Comparison of ENCODE assay signal across 8 cellular contexts in the genomic region with DNA sequence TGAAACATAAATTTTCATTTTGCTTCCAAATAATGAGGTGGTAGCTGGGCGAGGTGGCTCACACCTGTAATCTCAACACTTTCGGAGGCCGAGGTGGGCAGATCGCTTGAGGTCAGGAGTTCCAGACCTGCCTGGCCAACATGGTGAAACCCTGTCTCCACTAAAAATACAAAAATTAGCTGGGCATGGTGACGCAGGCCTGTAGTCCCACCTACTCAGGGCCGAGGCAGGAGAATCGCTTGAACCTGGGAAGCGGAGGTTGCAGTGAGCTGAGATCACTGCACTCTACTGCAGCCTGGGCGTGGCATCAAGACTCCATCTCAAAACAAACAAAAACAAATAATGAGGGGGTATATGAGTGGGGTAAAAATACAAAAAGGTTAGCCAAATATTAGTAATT. TPM values are rescaled to one million over a fixed set of nuclear protein-coding genes. Genes with fewer than 3 reads are reported as not detected.
A peak's percentile ranks its signal among the peaks of the same experiment; 100 is the strongest.
DNase-seq lines count a peak whose midpoint lies in the region; ATAC-seq and TF ChIP-seq lines count a peak whose summit lies in the region.
"Not testable (repeated sequence)": the region's sequence is repeated elsewhere in the genome, so short reads cannot be mapped to it uniquely, and the experiment has no call there.

No MANE protein-coding gene starts in this region.

- H3K27me3 Mint-ChIP-seq in activated T-helper 17 cell treated with anti-CD3 and anti-CD28 coated beads, Interleukin-2, amount 50 U/mL, for 72 hours; dendritic cell treated with granulocyte-macrophage colony-stimulating factor and Interleukin-4, amounts not matched to agents 40 ng/mL and 50 ng/mL, for 4 days; natural killer cell treated with Interleukin-12 subunit alpha and Interleukin-12 subunit beta and Interleukin-15 and Interleukin-18, amount 100 ng/mL, for 72 hours; stimulated activated naive CD8-positive, alpha-beta T cell treated with anti-CD3 and anti-CD28 coated beads, Interleukin-15, amount 100 ng/mL, for 72 hours: not testable (repeated sequence)

- H3K36me3 ChIP-seq in HUES48 (ENCODE audit: control insufficient read depth, insufficient read depth, low read length) = peaks cover 43% of the 10 kb centered on the region
- peaks cover 44% of the 10 kb centered on the region for H3K36me3 ChIP-seq in left ventricle myocardium inferior

- H3K9me3 Mint-ChIP-seq in activated T-helper 17 cell treated with anti-CD3 and anti-CD28 coated beads, Interleukin-2, amount 50 U/mL, for 72 hours; dendritic cell treated with granulocyte-macrophage colony-stimulating factor and Interleukin-4, amounts not matched to agents 40 ng/mL and 50 ng/mL, for 4 days; natural killer cell treated with Interleukin-12 subunit alpha and Interleukin-12 subunit beta and Interleukin-15 and Interleukin-18, amount 100 ng/mL, for 72 hours; stimulated activated naive CD8-positive, alpha-beta T cell treated with anti-CD3 and anti-CD28 coated beads, Interleukin-15, amount 100 ng/mL, for 72 hours: not testable (repeated sequence)

- DNase-seq in RKO (ENCODE audit: low spot score) = peak; percentile 38
- DNase-seq in left ventricle myocardium inferior; natural killer cell treated with Interleukin-12 subunit alpha and Interleukin-12 subunit beta and Interleukin-15 and Interleukin-18, amount 100 ng/mL, for 72 hours (ENCODE audit: low spot score); stimulated activated naive CD8-positive, alpha-beta T cell treated with anti-CD3 and anti-CD28 coated beads, Interleukin-15, amount 100 ng/mL, for 72 hours: not testable (repeated sequence)

- not testable (repeated sequence) for H3K36me3 Mint-ChIP-seq in activated T-helper 17 cell treated with anti-CD3 and anti-CD28 coated beads, Interleukin-2, amount 50 U/mL, for 72 hours (ENCODE audit: low read depth); natural killer cell treated with Interleukin-12 subunit alpha and Interleukin-12 subunit beta and Interleukin-15 and Interleukin-18, amount 100 ng/mL, for 72 hours
- H3K36me3 Mint-ChIP-seq in dendritic cell treated with granulocyte-macrophage colony-stimulating factor and Interleukin-4, amounts not matched to agents 40 ng/mL and 50 ng/mL, for 4 days (ENCODE audit: low read depth) = peaks cover 22% of the 10 kb centered on the region

- peak overlapping the region; percentile 91 for H3K4me3 ChIP-seq in HUES48 (ENCODE audit: low read depth, low read length)
- H3K4me3 ChIP-seq in left ventricle myocardium inferior = peak overlapping the region; percentile 84

- H3K9me3 ChIP-seq in HUES48 (ENCODE audit: control insufficient read depth, insufficient read depth, low read length); left ventricle myocardium inferior (replicated peaks): not testable (repeated sequence)

- TF ChIP-seq CTCF in C4-2B (conservative IDR thresholded peaks at IDR 0.05); left ventricle myocardium inferior (IDR thresholded peaks at IDR 0.05; ENCODE audit: borderline replicate concordance): not testable (repeated sequence)

- not testable (repeated sequence) for H3K27me3 ChIP-seq in HUES48 (ENCODE audit: control insufficient read depth, insufficient read depth, low read length); left ventricle myocardium inferior (ENCODE audit: low read depth)

- peak overlapping the region; percentile 98 for H3K27ac Mint-ChIP-seq in activated T-helper 17 cell treated with anti-CD3 and anti-CD28 coated beads, Interleukin-2, amount 50 U/mL, for 72 hours
- H3K27ac Mint-ChIP-seq in dendritic cell treated with granulocyte-macrophage colony-stimulating factor and Interleukin-4, amounts not matched to agents 40 ng/mL and 50 ng/mL, for 4 days = peak overlapping the region; percentile 93
- peak overlapping the region; percentile 93 to 97 for H3K27ac Mint-ChIP-seq in natural killer cell treated with Interleukin-12 subunit alpha and Interleukin-12 subunit beta and Interleukin-15 and Interleukin-18, amount 100 ng/mL, for 72 hours
- peak overlapping the region; percentile 37 to 97 for H3K27ac Mint-ChIP-seq in stimulated activated naive CD8-positive, alpha-beta T cell treated with anti-CD3 and anti-CD28 coated beads, Interleukin-15, amount 100 ng/mL, for 72 hours

- not testable (repeated sequence) for H3K4me1 Mint-ChIP-seq in activated T-helper 17 cell treated with anti-CD3 and anti-CD28 coated beads, Interleukin-2, amount 50 U/mL, for 72 hours
- H3K4me1 Mint-ChIP-seq in dendritic cell treated with granulocyte-macrophage colony-stimulating factor and Interleukin-4, amounts not matched to agents 40 ng/mL and 50 ng/mL, for 4 days (ENCODE audit: low read depth) = peaks cover 15% of the 10 kb centered on the region
- H3K4me1 Mint-ChIP-seq in natural killer cell treated with Interleukin-12 subunit alpha and Interleukin-12 subunit beta and Interleukin-15 and Interleukin-18, amount 100 ng/mL, for 72 hours (ENCODE audit: low read depth in 2 of 2) = peaks cover 16 to 17% of the 10 kb centered on the region in 2 donors
- H3K4me1 Mint-ChIP-seq in stimulated activated naive CD8-positive, alpha-beta T cell treated with anti-CD3 and anti-CD28 coated beads, Interleukin-15, amount 100 ng/mL, for 72 hours = peaks cover 15% of the 10 kb centered on the region

- not testable (repeated sequence) for H3K4me1 ChIP-seq in HUES48 (ENCODE audit: control insufficient read depth, insufficient read depth, low read length)
- H3K4me1 ChIP-seq in left ventricle myocardium inferior = peaks cover 51% of the 10 kb centered on the region

- intact Hi-C loops in dendritic cell treated with granulocyte-macrophage colony-stimulating factor and Interleukin-4, amounts not matched to agents 40 ng/mL and 50 ng/mL, for 4 days (cut with micrococcal nuclease); left ventricle myocardium inferior (cut with micrococcal nuclease): not testable (repeated sequence)

- H3K9ac ChIP-seq in HUES48 (ENCODE audit: low read depth, low read length) = not testable (repeated sequence)

- H3K27ac ChIP-seq in C4-2B (peak overlapping the region; percentile 13; the same call in 1 of the 2 replicates), left ventricle myocardium inferior (replicated peaks) (peak overlapping the region; percentile 92)
- not testable (repeated sequence) for H3K27ac ChIP-seq in HUES48 (ENCODE audit: low read depth, low read length)

- ATAC-seq in activated T-helper 17 cell treated with anti-CD3 and anti-CD28 coated beads, Interleukin-2, amount 50 U/mL, for 72 hours (replicated peaks); natural killer cell treated with Interleukin-12 subunit alpha and Interleukin-12 subunit beta and Interleukin-15 and Interleukin-18, amount 100 ng/mL, for 72 hours; stimulated activated naive CD8-positive, alpha-beta T cell treated with anti-CD3 and anti-CD28 coated beads, Interleukin-15, amount 100 ng/mL, for 72 hours: not testable (repeated sequence)

- H3K4me3 Mint-ChIP-seq in activated T-helper 17 cell treated with anti-CD3 and anti-CD28 coated beads, Interleukin-2, amount 50 U/mL, for 72 hours = not testable (repeated sequence)
- H3K4me3 Mint-ChIP-seq in dendritic cell treated with granulocyte-macrophage colony-stimulating factor and Interleukin-4, amounts not matched to agents 40 ng/mL and 50 ng/mL, for 4 days = peak overlapping the region; percentile 85
- H3K4me3 Mint-ChIP-seq in natural killer cell treated with Interleukin-12 subunit alpha and Interleukin-12 subunit beta and Interleukin-15 and Interleukin-18, amount 100 ng/mL, for 72 hours = peak overlapping the region; percentile 92
- H3K4me3 Mint-ChIP-seq in stimulated activated naive CD8-positive, alpha-beta T cell treated with anti-CD3 and anti-CD28 coated beads, Interleukin-15, amount 100 ng/mL, for 72 hours = peak overlapping the region; percentile 75 to 93

RNA-seq across cellular contexts. Expression of a gene that starts 1.1 kb away (rescaled TPM):
- total RNA-seq in activated T-helper 17 cell treated with anti-CD3 and anti-CD28 coated beads, Interleukin-2, amount 50 U/mL, for 72 hours = 100 to 1,000 TPM; 114 to 122 TPM
- 55.6 TPM for total RNA-seq in left ventricle myocardium inferior
- 100 to 1,000 TPM; 104 to 132 TPM for total RNA-seq in natural killer cell treated with Interleukin-12 subunit alpha and Interleukin-12 subunit beta and Interleukin-15 and Interleukin-18, amount 100 ng/mL, for 72 hours

RNA-seq across cellular contexts. Expression of a gene that starts 31.3 kb away (rescaled TPM):
- 100 to 1,000 TPM; 110 to 117 TPM for total RNA-seq in activated T-helper 17 cell treated with anti-CD3 and anti-CD28 coated beads, Interleukin-2, amount 50 U/mL, for 72 hours
- total RNA-seq in left ventricle myocardium inferior = 84.1 TPM
- total RNA-seq in natural killer cell treated with Interleukin-12 subunit alpha and Interleukin-12 subunit beta and Interleukin-15 and Interleukin-18, amount 100 ng/mL, for 72 hours = 10 to 100 TPM; 85.7 to 89.6 TPM
